ENCODE assay signal across 21 cellular contexts in genomic region chr16:58013201-58013956, GRCh38. TPM values are rescaled to one million over a fixed set of nuclear protein-coding genes. Genes with fewer than 3 reads are reported as not detected.
DNase-seq lines count a peak whose midpoint lies in the region; ATAC-seq and TF ChIP-seq lines count a peak whose summit lies in the region.
"Had no signal": no experiment of that assay in that cellular context is flagged by ENCODE, and none has a peak within 500 bp of the region (broad histone marks: within the 10 kb centered on the region; RNA-seq: fewer than 3 reads in every experiment).

No MANE protein-coding gene starts in this region.

- 92 to 94% methylated on average over 7 to 8 of the region's 9 CpGs for WGBS in endodermal cell (ENCODE audit: insufficient coverage in 1 of 2, insufficient read length in 1 of 2), 2 experiments
- whole genome bisulfite sequencing in mesodermal cell (ENCODE audit: insufficient coverage in 2 of 2), 2 experiments: 83 to 88% methylated on average over 3 to 5 of the region's 9 CpGs

- no peak for TF ChIP-seq CTCF in cardiac muscle cell (IDR thresholded peaks at IDR 0.05; ENCODE audit: low read depth, low read length)
- TF ChIP-seq CTCF in right atrium auricular region (IDR thresholded peaks at IDR 0.05): no peak
- no peak for TF ChIP-seq CTCF in endodermal cell (conservative IDR thresholded peaks at IDR 0.05)

- H3K27ac Mint-ChIP-seq in endodermal cell: peak overlapping the region; percentile 95
- H3K27ac Mint-ChIP-seq in stimulated activated effector memory CD8-positive, alpha-beta T cell treated with anti-CD3 and anti-CD28 coated beads, Interleukin-12 subunit alpha, Interleukin-12 subunit beta, amount 100 ng/mL, for 72 hours: no peak overlapping the region
- H3K27ac Mint-ChIP-seq: CD14-positive monocyte; CD8-positive, alpha-beta T cell; GM23338 had no signal

- DNase-seq in cardiac muscle cell (ENCODE audit: low read depth in 1 of 2, low spot score in 1 of 2) (no peak), right atrium auricular region (ENCODE audit: low spot score) (no peak), endodermal cell (no peak), mucosa of gallbladder (ENCODE audit: low spot score) (no peak), foreskin melanocyte (no peak)
- no peak for DNase-seq in stimulated activated effector memory CD8-positive, alpha-beta T cell treated with anti-CD3 and anti-CD28 coated beads, Interleukin-12 subunit alpha, Interleukin-12 subunit beta, amount 100 ng/mL, for 72 hours (ENCODE audit: low spot score in 2 of 2)
- DNase-seq: CD8-positive, alpha-beta T cell; COR-L47; DMS153; DMS79 treated with DMSO at 0.1 percent for 48 hours; EL; GDM1; H7 had no signal

- H3K4me1 Mint-ChIP-seq in endodermal cell: peaks cover 42% of the 10 kb centered on the region
- peaks cover 7% of the 10 kb centered on the region for H3K4me1 Mint-ChIP-seq in stimulated activated effector memory CD8-positive, alpha-beta T cell treated with anti-CD3 and anti-CD28 coated beads, Interleukin-12 subunit alpha, Interleukin-12 subunit beta, amount 100 ng/mL, for 72 hours
- H3K4me1 Mint-ChIP-seq: CD14-positive monocyte had no signal

- H3K36me3 Mint-ChIP-seq in endodermal cell (ENCODE audit: low read depth): peaks cover 38% of the 10 kb centered on the region
- H3K36me3 Mint-ChIP-seq in stimulated activated effector memory CD8-positive, alpha-beta T cell treated with anti-CD3 and anti-CD28 coated beads, Interleukin-12 subunit alpha, Interleukin-12 subunit beta, amount 100 ng/mL, for 72 hours: peaks cover 37% of the 10 kb centered on the region

- no peak for ATAC-seq in stimulated activated effector memory CD8-positive, alpha-beta T cell treated with anti-CD3 and anti-CD28 coated beads, Interleukin-12 subunit alpha, Interleukin-12 subunit beta, amount 100 ng/mL, for 72 hours
- ATAC-seq: CD8-positive, alpha-beta T cell had no signal

- H3K4me3 ChIP-seq in cardiac muscle cell (no peak overlapping the region), right atrium auricular region (no peak overlapping the region), HUES6 (ENCODE audit: low read depth, low read length) (no peak overlapping the region), endodermal cell (ENCODE audit: low read length) (no peak overlapping the region), mesodermal cell (ENCODE audit: extremely low read depth, insufficient read depth, low read length, poor library complexity, severe bottlenecking) (no peak overlapping the region)
- H3K4me3 ChIP-seq: GM23338 had no signal

- H3K36me3 ChIP-seq in cardiac muscle cell (no peaks in the 10 kb centered on the region), right atrium auricular region (peaks cover 24% of the 10 kb centered on the region), HUES6 (ENCODE audit: control insufficient read depth, insufficient read depth, low read length) (peaks cover 38% of the 10 kb centered on the region), endodermal cell (ENCODE audit: control insufficient read depth, insufficient read depth, low read length) (peaks cover 77% of the 10 kb centered on the region), mesodermal cell (ENCODE audit: control insufficient read depth, insufficient read depth, low read length) (peaks cover 58% of the 10 kb centered on the region)

- peak overlapping the region; percentile 28 for H3K27ac ChIP-seq in cardiac muscle cell
- H3K27ac ChIP-seq in right atrium auricular region: no peak overlapping the region
- H3K27ac ChIP-seq in HUES6 (ENCODE audit: low read depth, low read length): no peak overlapping the region
- H3K27ac ChIP-seq in endodermal cell (ENCODE audit: low read depth, low read length): no peak overlapping the region
- H3K27ac ChIP-seq in mesodermal cell (ENCODE audit: low read depth, low read length, severe bottlenecking): peak overlapping the region; percentile 97
- H3K27ac ChIP-seq: 22Rv1, HL-60 had no signal

- H3K4me1 ChIP-seq in cardiac muscle cell (ENCODE audit: low read depth) (peaks cover 36% of the 10 kb centered on the region), right atrium auricular region (no peaks in the 10 kb centered on the region), HUES6 (ENCODE audit: control insufficient read depth, insufficient read depth, low read length) (peaks cover 35% of the 10 kb centered on the region; the same call in 1 of the 2 replicates), endodermal cell (ENCODE audit: control insufficient read depth, insufficient read depth, low read length) (peaks cover 33% of the 10 kb centered on the region), mesodermal cell (ENCODE audit: control insufficient read depth, insufficient read depth, low read length, poor library complexity, severe bottlenecking) (peaks cover 33% of the 10 kb centered on the region)

- no peaks in the 10 kb centered on the region for H3K27me3 ChIP-seq in cardiac muscle cell
- H3K27me3 ChIP-seq in right atrium auricular region: no peaks in the 10 kb centered on the region
- no peaks in the 10 kb centered on the region for H3K27me3 ChIP-seq in HUES6 (ENCODE audit: control insufficient read depth, insufficient read depth, low read length)
- H3K27me3 ChIP-seq in endodermal cell (ENCODE audit: control insufficient read depth, insufficient read depth, low read length, poor library complexity, severe bottlenecking): no peaks in the 10 kb centered on the region

- H3K27me3 Mint-ChIP-seq in endodermal cell (ENCODE audit: insufficient read depth): no peaks in the 10 kb centered on the region

- no peaks in the 10 kb centered on the region for H3K9me3 ChIP-seq in cardiac muscle cell (ENCODE audit: low read depth)
- H3K9me3 ChIP-seq in right atrium auricular region: no peaks in the 10 kb centered on the region
- no peaks in the 10 kb centered on the region for H3K9me3 ChIP-seq in HUES6 (ENCODE audit: control insufficient read depth, insufficient read depth, low read depth, low read length)
- no peaks in the 10 kb centered on the region for H3K9me3 ChIP-seq in endodermal cell (ENCODE audit: control insufficient read depth, low read length)
- no peaks in the 10 kb centered on the region for H3K9me3 ChIP-seq in mesodermal cell (ENCODE audit: control insufficient read depth, low read length)

- H3K4me3 Mint-ChIP-seq in endodermal cell: no peak overlapping the region
- H3K4me3 Mint-ChIP-seq in stimulated activated effector memory CD8-positive, alpha-beta T cell treated with anti-CD3 and anti-CD28 coated beads, Interleukin-12 subunit alpha, Interleukin-12 subunit beta, amount 100 ng/mL, for 72 hours: no peak overlapping the region
- H3K4me3 Mint-ChIP-seq: CD14-positive monocyte; CD8-positive, alpha-beta T cell; GM23338 had no signal

- H3K9ac ChIP-seq in HUES6 (ENCODE audit: low read length) (peak overlapping the region; percentile 24), endodermal cell (ENCODE audit: extremely low read depth, low read length, poor library complexity, severe bottlenecking) (no peak overlapping the region)

- H3K9me3 Mint-ChIP-seq in endodermal cell: no peaks in the 10 kb centered on the region
- H3K9me3 Mint-ChIP-seq in stimulated activated effector memory CD8-positive, alpha-beta T cell treated with anti-CD3 and anti-CD28 coated beads, Interleukin-12 subunit alpha, Interleukin-12 subunit beta, amount 100 ng/mL, for 72 hours: no peaks in the 10 kb centered on the region
- H3K9me3 Mint-ChIP-seq: CD14-positive monocyte; CD8-positive, alpha-beta T cell; GM23338 had no signal

RNA-seq across cellular contexts. Expression of gene USB1, which starts 12.2 kb away (rescaled TPM):
- total RNA-seq in cardiac muscle cell: 41.4 and 48.3 TPM in 2 replicates
- 40.2 and 60.8 TPM in 2 replicates for polyA plus RNA-seq in cardiac muscle cell
- 10 to 100 TPM; 32.2 to 43.2 TPM for total RNA-seq in right atrium auricular region
- total RNA-seq in endodermal cell: 100 to 1,000 TPM; 139 to 163 TPM
- polyA plus RNA-seq in endodermal cell (2013, experiment 1 of 2): 62.2 TPM
- 62.7 TPM for polyA plus RNA-seq in endodermal cell (2013, experiment 2 of 2)
- polyA plus RNA-seq in mesodermal cell (2013, experiment 1 of 2): 66.8 TPM
- polyA plus RNA-seq in mesodermal cell (2013, experiment 2 of 2): 62.9 TPM
- total RNA-seq in mucosa of gallbladder: 42.4 TPM

RNA-seq across cellular contexts. Expression of gene MMP15, which starts 12.2 kb away (rescaled TPM):
- total RNA-seq in cardiac muscle cell (391 and 473 TPM in 2 replicates), right atrium auricular region (10 to 100 TPM; 36.9 to 52.3 TPM), endodermal cell (100 to 1,000 TPM in 1 of 2 donors, 10 to 100 TPM in 1; 99.8 to 105 TPM), mucosa of gallbladder (109 TPM)
- 317 and 388 TPM in 2 replicates for polyA plus RNA-seq in cardiac muscle cell
- 34.0 TPM for polyA plus RNA-seq in endodermal cell (2013, experiment 1 of 2)
- 34.0 TPM for polyA plus RNA-seq in endodermal cell (2013, experiment 2 of 2)
- 43.4 TPM for polyA plus RNA-seq in mesodermal cell (2013, experiment 1 of 2)
- 37.4 TPM for polyA plus RNA-seq in mesodermal cell (2013, experiment 2 of 2)
- polyA plus RNA-seq: CD14-positive monocyte had no signal

RNA-seq across cellular contexts. Expression of gene ZNF319, which starts 12.9 kb away (rescaled TPM):
- total RNA-seq in cardiac muscle cell (11.6 and 12.4 TPM in 2 replicates), right atrium auricular region (1 to 10 TPM; 5.1 to 6.6 TPM), endodermal cell (10 to 100 TPM in 1 of 2 donors, 1 to 10 TPM in 1; 9.8 to 10.8 TPM), mucosa of gallbladder (12.1 TPM)
- polyA plus RNA-seq in cardiac muscle cell: 12.3 and 13.3 TPM in 2 replicates
- 11.5 TPM for polyA plus RNA-seq in endodermal cell (2013, experiment 1 of 2)
- 8.2 TPM for polyA plus RNA-seq in endodermal cell (2013, experiment 2 of 2)
- 6.6 TPM for polyA plus RNA-seq in mesodermal cell (2013, experiment 1 of 2)
- 5.7 TPM for polyA plus RNA-seq in mesodermal cell (2013, experiment 2 of 2)

RNA-seq across cellular contexts. Expression of gene CNGB1, which starts 42.5 kb away (rescaled TPM):
- total RNA-seq in cardiac muscle cell (not detected in 2 replicates), right atrium auricular region (not detected), endodermal cell (under 1 TPM; 0.29 to 0.60 TPM), mucosa of gallbladder (0.29 TPM)
- not detected in 2 replicates for polyA plus RNA-seq in cardiac muscle cell
- polyA plus RNA-seq in endodermal cell (2013, experiment 1 of 2): 1.1 TPM
- polyA plus RNA-seq in endodermal cell (2013, experiment 2 of 2): 0.50 TPM
- polyA plus RNA-seq in mesodermal cell (2013, experiment 1 of 2): 0.11 TPM
- 0.35 TPM for polyA plus RNA-seq in mesodermal cell (2013, experiment 2 of 2)
- total RNA-seq: A673; CD8-positive, alpha-beta T cell; GM23338; H7 had no signal
- polyA plus RNA-seq: BJ, CD14-positive monocyte, GM23338 had no signal

Comparison
In these comparisons a context has a peak if more than half of its experiments do, and no peak if none do; other contexts are left out.
1. H3K27ac ChIP-seq: peak in cardiac muscle cell (single experiment) and mesodermal cell (single experiment); none in right atrium auricular region (0 of 2), HUES6 (single experiment) and endodermal cell (single experiment).